1 cellular context compared by ENCODE assay signal in genomic region chr12:76084277-76085158, GRCh38.
TF ChIP-seq lines count a peak whose summit lies in the region.

NAP1L1 (minus strand) TSS chr12:76084685; CDS start chr12:76074219, 10,466 bp downstream.

TF ChIP-seq in K562, 482 proteins besides CTCF, POLR2A, EP300 and RAD21 (continued from another document and continues in another):
- no peak for TF ChIP-seq SMAD2 (IDR thresholded peaks at IDR 0.05; ENCODE audit: low read depth, low read length)
- TF ChIP-seq, protein P1, sequence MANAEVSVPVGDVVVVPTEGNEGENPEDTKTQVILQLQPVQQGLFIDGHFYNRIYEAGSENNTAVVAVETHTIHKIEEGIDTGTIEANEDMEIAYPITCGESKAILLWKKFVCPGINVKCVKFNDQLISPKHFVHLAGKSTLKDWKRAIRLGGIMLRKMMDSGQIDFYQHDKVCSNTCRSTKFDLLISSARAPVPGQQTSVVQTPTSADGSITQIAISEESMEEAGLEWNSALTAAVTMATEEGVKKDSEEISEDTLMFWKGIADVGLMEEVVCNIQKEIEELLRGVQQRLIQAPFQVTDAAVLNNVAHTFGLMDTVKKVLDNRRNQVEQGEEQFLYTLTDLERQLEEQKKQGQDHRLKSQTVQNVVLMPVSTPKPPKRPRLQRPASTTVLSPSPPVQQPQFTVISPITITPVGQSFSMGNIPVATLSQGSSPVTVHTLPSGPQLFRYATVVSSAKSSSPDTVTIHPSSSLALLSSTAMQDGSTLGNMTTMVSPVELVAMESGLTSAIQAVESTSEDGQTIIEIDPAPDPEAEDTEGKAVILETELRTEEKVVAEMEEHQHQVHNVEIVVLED (CRISPR knock-in tag; IDR thresholded peaks at IDR 0.05) = peak; percentile 86
- peak; percentile 100 for TF ChIP-seq RFX1 (IDR thresholded peaks at IDR 0.05)
- no peak for TF ChIP-seq ELF1 (tag; IDR thresholded peaks at IDR 0.05)
- peak; percentile 99 for TF ChIP-seq RBFOX2 (IDR thresholded peaks at IDR 0.05; ENCODE audit: low read depth, low read length)
- no peak for TF ChIP-seq ZKSCAN3 (CRISPR knock-in tag; IDR thresholded peaks at IDR 0.05)
- no peak for TF ChIP-seq NFYB (IDR thresholded peaks at IDR 0.05; ENCODE audit: extremely low read depth, insufficient read length)
- TF ChIP-seq CREM (IDR thresholded peaks at IDR 0.05; ENCODE audit: low read depth) = peak; percentile 59
- TF ChIP-seq ZFP30 (CRISPR knock-in tag; IDR thresholded peaks at IDR 0.05; ENCODE audit: borderline replicate concordance) = no peak
- peak; percentile 67 for TF ChIP-seq L3MBTL2 (IDR thresholded peaks at IDR 0.05)
- TF ChIP-seq POLR2B (IDR thresholded peaks at IDR 0.05; ENCODE audit: low read depth, partially characterized antibody) = peak; percentile 90
- TF ChIP-seq, protein P2, sequence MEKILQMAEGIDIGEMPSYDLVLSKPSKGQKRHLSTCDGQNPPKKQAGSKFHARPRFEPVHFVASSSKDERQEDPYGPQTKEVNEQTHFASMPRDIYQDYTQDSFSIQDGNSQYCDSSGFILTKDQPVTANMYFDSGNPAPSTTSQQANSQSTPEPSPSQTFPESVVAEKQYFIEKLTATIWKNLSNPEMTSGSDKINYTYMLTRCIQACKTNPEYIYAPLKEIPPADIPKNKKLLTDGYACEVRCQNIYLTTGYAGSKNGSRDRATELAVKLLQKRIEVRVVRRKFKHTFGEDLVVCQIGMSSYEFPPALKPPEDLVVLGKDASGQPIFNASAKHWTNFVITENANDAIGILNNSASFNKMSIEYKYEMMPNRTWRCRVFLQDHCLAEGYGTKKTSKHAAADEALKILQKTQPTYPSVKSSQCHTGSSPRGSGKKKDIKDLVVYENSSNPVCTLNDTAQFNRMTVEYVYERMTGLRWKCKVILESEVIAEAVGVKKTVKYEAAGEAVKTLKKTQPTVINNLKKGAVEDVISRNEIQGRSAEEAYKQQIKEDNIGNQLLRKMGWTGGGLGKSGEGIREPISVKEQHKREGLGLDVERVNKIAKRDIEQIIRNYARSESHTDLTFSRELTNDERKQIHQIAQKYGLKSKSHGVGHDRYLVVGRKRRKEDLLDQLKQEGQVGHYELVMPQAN (IDR thresholded peaks at IDR 0.05; ENCODE audit: borderline replicate concordance) = 0 out of 2 replicates have a peak, but pooled peaks have one; percentile 6
- 0 out of 2 replicates have a peak, but pooled peaks have one; percentile 23 for TF ChIP-seq USF1 (CRISPR knock-in tag; IDR thresholded peaks at IDR 0.05)
- TF ChIP-seq CREB1 (IDR thresholded peaks at IDR 0.05) = peak; percentile 44
- no peak for TF ChIP-seq CREB1 (CRISPR knock-in tag; IDR thresholded peaks at IDR 0.05)
- TF ChIP-seq TAF7 (tag; IDR thresholded peaks at IDR 0.05) = no peak; the same call in 1 of the 2 replicates
- TF ChIP-seq TEAD1 (CRISPR knock-in tag; IDR thresholded peaks at IDR 0.05) = peak in 1 of 2 experiments; percentile 80; a peak in 1 of 4 replicates
- TF ChIP-seq YY1 (IDR thresholded peaks at IDR 0.05; ENCODE audit: borderline replicate concordance in 1 of 3, control insufficient read depth in 1 of 3, extremely low read depth in 1 of 3, insufficient read depth in 3 of 3, insufficient read length in 1 of 3, insufficient replicate concordance in 2 of 3, low read depth in 1 of 3, low read length in 2 of 3) = peak in 2 of 3 experiments; percentile 49 to 63
- no peak for TF ChIP-seq XRCC3 (IDR thresholded peaks at IDR 0.05)
- no peak for TF ChIP-seq SNIP1 (IDR thresholded peaks at IDR 0.05; ENCODE audit: low read depth)
- TF ChIP-seq PCBP1 (IDR thresholded peaks at IDR 0.05; ENCODE audit: low read depth, low read length, poor library complexity, severe bottlenecking) = peak; percentile 60
- no peak for TF ChIP-seq THAP7 (CRISPR knock-in tag; IDR thresholded peaks at IDR 0.05)
- TF ChIP-seq ZNF282 (CRISPR knock-in tag; IDR thresholded peaks at IDR 0.05) = no peak
- no peak for TF ChIP-seq RBM17 (IDR thresholded peaks at IDR 0.05; ENCODE audit: borderline replicate concordance, low read depth, low read length)
- TF ChIP-seq, protein P3, sequence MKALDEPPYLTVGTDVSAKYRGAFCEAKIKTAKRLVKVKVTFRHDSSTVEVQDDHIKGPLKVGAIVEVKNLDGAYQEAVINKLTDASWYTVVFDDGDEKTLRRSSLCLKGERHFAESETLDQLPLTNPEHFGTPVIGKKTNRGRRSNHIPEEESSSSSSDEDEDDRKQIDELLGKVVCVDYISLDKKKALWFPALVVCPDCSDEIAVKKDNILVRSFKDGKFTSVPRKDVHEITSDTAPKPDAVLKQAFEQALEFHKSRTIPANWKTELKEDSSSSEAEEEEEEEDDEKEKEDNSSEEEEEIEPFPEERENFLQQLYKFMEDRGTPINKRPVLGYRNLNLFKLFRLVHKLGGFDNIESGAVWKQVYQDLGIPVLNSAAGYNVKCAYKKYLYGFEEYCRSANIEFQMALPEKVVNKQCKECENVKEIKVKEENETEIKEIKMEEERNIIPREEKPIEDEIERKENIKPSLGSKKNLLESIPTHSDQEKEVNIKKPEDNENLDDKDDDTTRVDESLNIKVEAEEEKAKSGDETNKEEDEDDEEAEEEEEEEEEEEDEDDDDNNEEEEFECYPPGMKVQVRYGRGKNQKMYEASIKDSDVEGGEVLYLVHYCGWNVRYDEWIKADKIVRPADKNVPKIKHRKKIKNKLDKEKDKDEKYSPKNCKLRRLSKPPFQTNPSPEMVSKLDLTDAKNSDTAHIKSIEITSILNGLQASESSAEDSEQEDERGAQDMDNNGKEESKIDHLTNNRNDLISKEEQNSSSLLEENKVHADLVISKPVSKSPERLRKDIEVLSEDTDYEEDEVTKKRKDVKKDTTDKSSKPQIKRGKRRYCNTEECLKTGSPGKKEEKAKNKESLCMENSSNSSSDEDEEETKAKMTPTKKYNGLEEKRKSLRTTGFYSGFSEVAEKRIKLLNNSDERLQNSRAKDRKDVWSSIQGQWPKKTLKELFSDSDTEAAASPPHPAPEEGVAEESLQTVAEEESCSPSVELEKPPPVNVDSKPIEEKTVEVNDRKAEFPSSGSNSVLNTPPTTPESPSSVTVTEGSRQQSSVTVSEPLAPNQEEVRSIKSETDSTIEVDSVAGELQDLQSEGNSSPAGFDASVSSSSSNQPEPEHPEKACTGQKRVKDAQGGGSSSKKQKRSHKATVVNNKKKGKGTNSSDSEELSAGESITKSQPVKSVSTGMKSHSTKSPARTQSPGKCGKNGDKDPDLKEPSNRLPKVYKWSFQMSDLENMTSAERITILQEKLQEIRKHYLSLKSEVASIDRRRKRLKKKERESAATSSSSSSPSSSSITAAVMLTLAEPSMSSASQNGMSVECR (CRISPR knock-in tag; IDR thresholded peaks at IDR 0.05) = peak; percentile 71
- 0 out of 2 replicates have a peak, but pooled peaks have one; percentile 36 for TF ChIP-seq RBM14 (IDR thresholded peaks at IDR 0.05; ENCODE audit: borderline replicate concordance, insufficient read depth, low read depth, low read length)
- peak; percentile 84 for TF ChIP-seq TAF1 (IDR thresholded peaks at IDR 0.05; ENCODE audit: control insufficient read depth, extremely low read depth, insufficient read depth, low read length, severe bottlenecking)
- TF ChIP-seq HDAC2 (IDR thresholded peaks at IDR 0.05) = peak; percentile 77
- peak; percentile 73 for TF ChIP-seq CHD1 (IDR thresholded peaks at IDR 0.05; ENCODE audit: low read length)
- TF ChIP-seq, protein P4, sequence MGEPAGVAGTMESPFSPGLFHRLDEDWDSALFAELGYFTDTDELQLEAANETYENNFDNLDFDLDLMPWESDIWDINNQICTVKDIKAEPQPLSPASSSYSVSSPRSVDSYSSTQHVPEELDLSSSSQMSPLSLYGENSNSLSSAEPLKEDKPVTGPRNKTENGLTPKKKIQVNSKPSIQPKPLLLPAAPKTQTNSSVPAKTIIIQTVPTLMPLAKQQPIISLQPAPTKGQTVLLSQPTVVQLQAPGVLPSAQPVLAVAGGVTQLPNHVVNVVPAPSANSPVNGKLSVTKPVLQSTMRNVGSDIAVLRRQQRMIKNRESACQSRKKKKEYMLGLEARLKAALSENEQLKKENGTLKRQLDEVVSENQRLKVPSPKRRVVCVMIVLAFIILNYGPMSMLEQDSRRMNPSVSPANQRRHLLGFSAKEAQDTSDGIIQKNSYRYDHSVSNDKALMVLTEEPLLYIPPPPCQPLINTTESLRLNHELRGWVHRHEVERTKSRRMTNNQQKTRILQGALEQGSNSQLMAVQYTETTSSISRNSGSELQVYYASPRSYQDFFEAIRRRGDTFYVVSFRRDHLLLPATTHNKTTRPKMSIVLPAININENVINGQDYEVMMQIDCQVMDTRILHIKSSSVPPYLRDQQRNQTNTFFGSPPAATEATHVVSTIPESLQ (CRISPR knock-in tag; IDR thresholded peaks at IDR 0.05) = peak; percentile 89; the same call in 1 of the 2 replicates
- no peak for TF ChIP-seq ETV5 (CRISPR knock-in tag; IDR thresholded peaks at IDR 0.05; ENCODE audit: low read depth)
- no peak for TF ChIP-seq ZNF707 (CRISPR knock-in tag; conservative IDR thresholded peaks at IDR 0.05)
- TF ChIP-seq TFAP4 (CRISPR knock-in tag; IDR thresholded peaks at IDR 0.05; ENCODE audit: borderline replicate concordance) = peak; percentile 51; the same call in 1 of the 2 replicates
- no peak for TF ChIP-seq TCFL5 (CRISPR knock-in tag; conservative IDR thresholded peaks at IDR 0.05)
- TF ChIP-seq, protein P5, sequence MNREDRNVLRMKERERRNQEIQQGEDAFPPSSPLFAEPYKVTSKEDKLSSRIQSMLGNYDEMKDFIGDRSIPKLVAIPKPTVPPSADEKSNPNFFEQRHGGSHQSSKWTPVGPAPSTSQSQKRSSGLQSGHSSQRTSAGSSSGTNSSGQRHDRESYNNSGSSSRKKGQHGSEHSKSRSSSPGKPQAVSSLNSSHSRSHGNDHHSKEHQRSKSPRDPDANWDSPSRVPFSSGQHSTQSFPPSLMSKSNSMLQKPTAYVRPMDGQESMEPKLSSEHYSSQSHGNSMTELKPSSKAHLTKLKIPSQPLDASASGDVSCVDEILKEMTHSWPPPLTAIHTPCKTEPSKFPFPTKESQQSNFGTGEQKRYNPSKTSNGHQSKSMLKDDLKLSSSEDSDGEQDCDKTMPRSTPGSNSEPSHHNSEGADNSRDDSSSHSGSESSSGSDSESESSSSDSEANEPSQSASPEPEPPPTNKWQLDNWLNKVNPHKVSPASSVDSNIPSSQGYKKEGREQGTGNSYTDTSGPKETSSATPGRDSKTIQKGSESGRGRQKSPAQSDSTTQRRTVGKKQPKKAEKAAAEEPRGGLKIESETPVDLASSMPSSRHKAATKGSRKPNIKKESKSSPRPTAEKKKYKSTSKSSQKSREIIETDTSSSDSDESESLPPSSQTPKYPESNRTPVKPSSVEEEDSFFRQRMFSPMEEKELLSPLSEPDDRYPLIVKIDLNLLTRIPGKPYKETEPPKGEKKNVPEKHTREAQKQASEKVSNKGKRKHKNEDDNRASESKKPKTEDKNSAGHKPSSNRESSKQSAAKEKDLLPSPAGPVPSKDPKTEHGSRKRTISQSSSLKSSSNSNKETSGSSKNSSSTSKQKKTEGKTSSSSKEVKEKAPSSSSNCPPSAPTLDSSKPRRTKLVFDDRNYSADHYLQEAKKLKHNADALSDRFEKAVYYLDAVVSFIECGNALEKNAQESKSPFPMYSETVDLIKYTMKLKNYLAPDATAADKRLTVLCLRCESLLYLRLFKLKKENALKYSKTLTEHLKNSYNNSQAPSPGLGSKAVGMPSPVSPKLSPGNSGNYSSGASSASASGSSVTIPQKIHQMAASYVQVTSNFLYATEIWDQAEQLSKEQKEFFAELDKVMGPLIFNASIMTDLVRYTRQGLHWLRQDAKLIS (CRISPR knock-in tag; IDR thresholded peaks at IDR 0.05) = no peak; the same call in none of the 2 replicates
- no peak for TF ChIP-seq SMARCA4 (IDR thresholded peaks at IDR 0.05)
- peak; percentile 70; the same call in 1 of the 2 replicates for TF ChIP-seq GTF2F1 (IDR thresholded peaks at IDR 0.05; ENCODE audit: low read depth, low read length)
- no peak for TF ChIP-seq ZNF133 (CRISPR knock-in tag; IDR thresholded peaks at IDR 0.05)
- TF ChIP-seq ATF7 (IDR thresholded peaks at IDR 0.05) = peak; percentile 66
- TF ChIP-seq MAZ (CRISPR knock-in tag; conservative IDR thresholded peaks at IDR 0.05 in 1 of 2, IDR thresholded peaks at IDR 0.05 in 1 of 2) = peak in 1 of 2 experiments; percentile 42; a peak in 3 of 4 replicates
- TF ChIP-seq JUND (IDR thresholded peaks at IDR 0.05; ENCODE audit: borderline replicate concordance, low read depth, low read length) = peak; percentile 16; the same call in 1 of the 2 replicates
- TF ChIP-seq JUND (tag; IDR thresholded peaks at IDR 0.05; ENCODE audit: borderline replicate concordance, low read depth, low read length) = no peak
- no peak for TF ChIP-seq CTCFL (IDR thresholded peaks at IDR 0.05; ENCODE audit: borderline replicate concordance, insufficient read depth, low read depth, low read length, poor library complexity, severe bottlenecking)
- TF ChIP-seq CBFA2T3 (IDR thresholded peaks at IDR 0.05) = no peak
